ENCODE assay signal across 11 cellular contexts in the genomic region with DNA sequence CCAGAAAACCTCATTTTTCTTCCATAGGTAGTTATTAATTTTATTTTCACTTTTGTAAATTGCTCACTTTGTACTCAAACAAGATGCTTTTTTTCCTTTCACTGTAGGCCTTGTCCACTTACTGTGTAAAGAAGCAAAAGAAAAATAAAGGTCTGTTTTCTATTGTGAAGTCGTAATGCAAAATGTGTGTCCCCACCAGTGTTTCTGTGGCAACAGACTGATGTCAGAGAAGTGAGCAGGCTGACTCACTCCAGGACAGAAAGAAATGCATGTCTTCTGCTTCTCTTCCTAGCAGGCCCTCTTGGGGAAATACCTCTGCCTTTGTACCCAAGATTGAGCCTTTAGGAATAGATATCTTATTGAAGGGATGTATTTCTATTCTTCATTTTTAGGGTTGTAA. TPM values are rescaled to one million over a fixed set of nuclear protein-coding genes. Genes with fewer than 3 reads are reported as not detected.
DNase-seq lines count a peak whose midpoint lies in the region; ATAC-seq, FAIRE-seq and TF ChIP-seq lines count a peak whose summit lies in the region.
"Had no signal": no experiment of that assay in that cellular context is flagged by ENCODE, and none has a peak within 500 bp of the region (broad histone marks: within the 10 kb centered on the region; RNA-seq: fewer than 3 reads in every experiment).

No MANE protein-coding gene starts in this region.

- DNase-seq in D721Med (ENCODE audit: insufficient read length, low spot score) (no peak), HT1080 (ENCODE audit: low read depth) (peak; percentile 67), medulla oblongata (ENCODE audit: extremely low spot score) (peak; percentile 7), SIG-M5 treated with dmso at 0.1 percent for 504 hours (lab: John Stamatoyannopoulos, UW; ENCODE audit: unreplicated experiment) (no peak), HT-29 (ENCODE audit: low spot score) (no peak), left lung (no peak)
- DNase-seq in activated naive CD8-positive, alpha-beta T cell treated with anti-CD3 and anti-CD28 coated beads for 36 hours: peak; percentile 27
- DNase-seq: right lobe of liver, trophoblast cell had no signal

- intact Hi-C loops in left lung (cut with DNase I): no loop called here

- H3K36me3 ChIP-seq in left lung: no peaks in the 10 kb centered on the region
- H3K36me3 ChIP-seq: adrenal gland, right lobe of liver had no signal

- peaks cover 0 to 4% of the 10 kb centered on the region in 2 donors for H3K4me1 ChIP-seq in left lung
- H3K4me1 ChIP-seq: adrenal gland, right lobe of liver had no signal

- peaks cover 24% of the 10 kb centered on the region for H3K4me1 Mint-ChIP-seq in activated naive CD8-positive, alpha-beta T cell treated with anti-CD3 and anti-CD28 coated beads for 36 hours

- H3K36me3 Mint-ChIP-seq in activated naive CD8-positive, alpha-beta T cell treated with anti-CD3 and anti-CD28 coated beads for 36 hours: peaks cover 1% of the 10 kb centered on the region

- no peak overlapping the region for H3K27ac ChIP-seq in left lung
- H3K27ac ChIP-seq: adrenal gland, right lobe of liver had no signal

- no peak for TF ChIP-seq CTCF in D721Med (IDR thresholded peaks at IDR 0.05; ENCODE audit: insufficient read depth, missing control alignments)
- TF ChIP-seq CTCF in left lung (IDR thresholded peaks at IDR 0.05): no peak

- H3K27me3 ChIP-seq in left lung: no peaks in the 10 kb centered on the region
- H3K27me3 ChIP-seq: adrenal gland, right lobe of liver had no signal

- ATAC-seq in HG02840 (IDR thresholded peaks at IDR 0.05; ENCODE audit: low FRiP score, unreplicated experiment) (no peak), left lung (no peak)
- ATAC-seq: right lobe of liver had no signal

- peak; percentile 35 for FAIRE-seq in D721Med (lab: Jason Lieb, UNC)

- H3K9me3 ChIP-seq in left lung: no peaks in the 10 kb centered on the region
- H3K9me3 ChIP-seq: adrenal gland, right lobe of liver had no signal

- H3K4me3 Mint-ChIP-seq in activated naive CD8-positive, alpha-beta T cell treated with anti-CD3 and anti-CD28 coated beads for 36 hours: no peak overlapping the region

- no peak overlapping the region for H3K4me3 ChIP-seq in left lung
- H3K4me3 ChIP-seq: adrenal gland, right lobe of liver had no signal

- H3K27me3 Mint-ChIP-seq in activated naive CD8-positive, alpha-beta T cell treated with anti-CD3 and anti-CD28 coated beads for 36 hours: no peaks in the 10 kb centered on the region

- H3K9me3 Mint-ChIP-seq in activated naive CD8-positive, alpha-beta T cell treated with anti-CD3 and anti-CD28 coated beads for 36 hours: peaks cover 2% of the 10 kb centered on the region

- H3K27ac Mint-ChIP-seq in activated naive CD8-positive, alpha-beta T cell treated with anti-CD3 and anti-CD28 coated beads for 36 hours: no peak overlapping the region

RNA-seq across cellular contexts. Expression of a gene that starts 30.3 kb away (rescaled TPM):
- total RNA-seq in HT1080 (2014; rRNA removed; shearing (Covaris generic)): 9.3 and 10.0 TPM in 2 replicates
- polyA plus RNA-seq in HT1080 (2015; cell fraction: cytosol; rRNA removed): 4.6 and 4.7 TPM in 2 replicates
- polyA plus RNA-seq in HT1080 (2015; cell fraction: nucleus; rRNA removed): 4.0 and 4.4 TPM in 2 replicates
- total RNA-seq in activated naive CD8-positive, alpha-beta T cell treated with anti-CD3 and anti-CD28 coated beads for 36 hours: 10 to 100 TPM; 45.7 to 46.3 TPM
- total RNA-seq in HT-29 (2014; rRNA removed; shearing (Covaris generic)): 13.3 and 19.1 TPM in 2 replicates
- 10 to 100 TPM; 11.7 to 11.8 TPM for total RNA-seq in left lung

Comparison
In these comparisons a context has a peak if more than half of its experiments do, and no peak if none do; other contexts are left out.
1. DNase-seq: peak in HT1080 (single experiment), activated naive CD8-positive, alpha-beta T cell treated with anti-CD3 and anti-CD28 coated beads for 36 hours (single experiment) and medulla oblongata (single experiment); none in D721Med (single experiment), SIG-M5 treated with dmso at 0.1 percent for 504 hours (single experiment), HT-29 (single experiment) and left lung (0 of 2).